9 cellular contexts compared by ENCODE assay signal in the genomic region with DNA sequence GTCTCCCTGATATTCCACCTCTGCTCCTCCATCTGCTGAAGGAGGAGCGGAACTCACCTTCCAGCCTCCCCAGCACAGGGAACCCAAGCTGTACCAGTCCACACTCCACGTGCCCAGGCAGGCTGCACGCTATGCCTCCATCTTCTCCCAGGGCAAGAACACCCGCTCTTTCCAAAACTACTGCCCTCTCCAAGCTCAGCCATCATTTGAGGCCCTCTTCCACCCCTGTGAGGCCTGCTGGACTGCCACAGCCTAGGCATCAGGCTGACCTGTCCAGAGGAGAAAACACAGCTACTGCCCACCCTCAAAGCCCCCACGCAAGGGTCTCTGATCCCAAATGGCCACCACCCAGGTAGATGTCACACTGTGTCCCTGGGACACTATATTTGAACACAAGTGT. TPM values are rescaled to one million over a fixed set of nuclear protein-coding genes. Genes with fewer than 3 reads are reported as not detected.
DNase-seq lines count a peak whose midpoint lies in the region; ATAC-seq and TF ChIP-seq lines count a peak whose summit lies in the region.
"Had no signal": no experiment of that assay in that cellular context is flagged by ENCODE, and none has a peak within 500 bp of the region (broad histone marks: within the 10 kb centered on the region; RNA-seq: fewer than 3 reads in every experiment).

No MANE protein-coding gene starts in this region.

- TF ChIP-seq CTCF in gastroesophageal sphincter (IDR thresholded peaks at IDR 0.05) (no peak), retinal pigment epithelial cell (conservative IDR thresholded peaks at IDR 0.05; ENCODE audit: low read depth, low read length) (no peak), omental fat pad (IDR thresholded peaks at IDR 0.05) (no peak)

- DNase-seq in T-helper 17 cell = no peak
- DNase-seq in retinal pigment epithelial cell (ENCODE audit: low read depth) = no peak
- DNase-seq in omental fat pad (ENCODE audit: low spot score) = no peak
- DNase-seq: SHP77 had no signal

- peak overlapping the region; percentile 79; the same call in 1 of the 2 replicates for H3K4me3 ChIP-seq in GM08714 (ENCODE audit: low read length)
- peak overlapping the region in 1 of 2 donors; percentile 84 for H3K4me3 ChIP-seq in gastroesophageal sphincter
- H3K4me3 ChIP-seq in retinal pigment epithelial cell (ENCODE audit: low read length) = peak overlapping the region; percentile 61

- no peaks in the 10 kb centered on the region for H3K27me3 Mint-ChIP-seq in T-helper 17 cell

- H3K27ac Mint-ChIP-seq in T-helper 17 cell = peak overlapping the region; percentile 92

- no peaks in the 10 kb centered on the region for H3K9me3 ChIP-seq in T-helper 17 cell (ENCODE audit: control insufficient read depth, low read length, poor library complexity, severe bottlenecking)
- no peaks in the 10 kb centered on the region for H3K9me3 ChIP-seq in gastroesophageal sphincter

- TF ChIP-seq EP300 in gastroesophageal sphincter (IDR thresholded peaks at IDR 0.05) = no peak

- H3K4me1 ChIP-seq in gastroesophageal sphincter = peaks cover 3 to 52% (median 29%) of the 10 kb centered on the region in 3 donors

- WGBS in gastroesophageal sphincter (ENCODE audit: low coverage in 1 of 2), 2 donors = 78 to 88% methylated on average over 3 to 4 of the region's 5 CpGs

- H3K36me3 Mint-ChIP-seq in T-helper 17 cell (ENCODE audit: low read depth) = peaks cover 2% of the 10 kb centered on the region

- no peak for TF ChIP-seq POLR2A in gastroesophageal sphincter (IDR thresholded peaks at IDR 0.05)

- H3K27me3 ChIP-seq in gastroesophageal sphincter = no peaks in the 10 kb centered on the region

- H3K36me3 ChIP-seq in gastroesophageal sphincter = no peaks in the 10 kb centered on the region

- ATAC-seq in T-helper 17 cell = no peak
- ATAC-seq in gastroesophageal sphincter = no peak
- ATAC-seq in omental fat pad (ENCODE audit: low FRiP score) = no peak
- ATAC-seq in HG03108 (IDR thresholded peaks at IDR 0.05; ENCODE audit: unreplicated experiment) = no peak
- ATAC-seq in HG03039 (IDR thresholded peaks at IDR 0.05; ENCODE audit: unreplicated experiment) = no peak
- no peak for ATAC-seq in HG03196 (IDR thresholded peaks at IDR 0.05; ENCODE audit: unreplicated experiment)

- H3K4me1 Mint-ChIP-seq in T-helper 17 cell = peaks cover 26% of the 10 kb centered on the region

- H3K4me3 Mint-ChIP-seq in T-helper 17 cell = peak overlapping the region; percentile 98

- H3K27ac ChIP-seq in gastroesophageal sphincter = peak overlapping the region; percentile 8 to 86 (median 80)

RNA-seq across cellular contexts. Expression of a gene that starts 1.8 kb away (rescaled TPM):
- 10 to 100 TPM; 30.6 to 34.4 TPM for total RNA-seq in T-helper 17 cell
- total RNA-seq in gastroesophageal sphincter = 10 to 100 TPM; 28.3 to 99.0 (median 69.1) TPM
- 10 to 100 TPM; 28.0 to 63.8 (median 44.6) TPM for total RNA-seq in omental fat pad
